18 cellular contexts compared by ENCODE assay signal in genomic region chr6:62516287-62517152, GRCh38.
DNase-seq lines count a peak whose midpoint lies in the region; ATAC-seq and TF ChIP-seq lines count a peak whose summit lies in the region.
"Had no signal": no experiment of that assay in that cellular context is flagged by ENCODE, and none has a peak within 500 bp of the region (broad histone marks: within the 10 kb centered on the region; RNA-seq: fewer than 3 reads in every experiment).

No MANE protein-coding gene starts in this region.

- H3K9me2 ChIP-seq in DOHH2 (replicated peaks; ENCODE audit: control insufficient read depth, low read length) (no peaks in the 10 kb centered on the region), Loucy (replicated peaks; ENCODE audit: low read depth, low read length) (no peaks in the 10 kb centered on the region)

- H3K27ac Mint-ChIP-seq in activated B cell treated with CpG ODN at 0.5 μM for 24 hours (no peak overlapping the region), Calu3 (ENCODE audit: unreplicated experiment) (no peak overlapping the region)
- H3K27ac Mint-ChIP-seq: CD4-positive, alpha-beta T cell; stimulated activated naive CD8-positive, alpha-beta T cell treated with anti-CD3 and anti-CD28 coated beads, Interleukin-15, Interleukin-2, amounts not matched to agents 100 ng/mL and 50 ng/mL, for 24 hours had no signal

- H2BK15ac ChIP-seq in mesendoderm (replicated peaks; ENCODE audit: low read depth): peak overlapping the region; percentile 74

- H3K9ac ChIP-seq in Loucy (ENCODE audit: low read depth, low read length, poor library complexity, severe bottlenecking) (peak overlapping the region; percentile 16), mesendoderm (ENCODE audit: low read length) (no peak overlapping the region)
- H3K9ac ChIP-seq: KMS-11 had no signal

- H3K4me1 ChIP-seq in DOHH2 (ENCODE audit: control insufficient read depth, low read length) (peaks cover 21% of the 10 kb centered on the region), Loucy (ENCODE audit: insufficient read depth, low read length, poor library complexity, severe bottlenecking) (peaks cover 14% of the 10 kb centered on the region), mesendoderm (ENCODE audit: control insufficient read depth, low read depth, low read length) (no peaks in the 10 kb centered on the region)
- H3K4me1 ChIP-seq: esophagus squamous epithelium, right atrium auricular region, upper lobe of left lung had no signal

- H3K4me3 ChIP-seq in DOHH2 (ENCODE audit: low read length) (peak overlapping the region; percentile 44), Loucy (ENCODE audit: low read length, poor library complexity, severe bottlenecking) (peak overlapping the region; percentile 44), mesendoderm (ENCODE audit: low read length) (no peak overlapping the region)
- H3K4me3 ChIP-seq: esophagus squamous epithelium, right atrium auricular region, upper lobe of left lung had no signal

- no peak overlapping the region for H3K56ac ChIP-seq in mesendoderm (ENCODE audit: low read length)

- DNase-seq in activated B cell treated with CpG ODN at 0.5 μM for 24 hours (no peak), mesendoderm (peak; percentile 74), RWPE1 (ENCODE audit: low spot score) (no peak), HK-2 (ENCODE audit: unreplicated experiment) (no peak), Calu3 (no peak)
- DNase-seq: CD4-positive, alpha-beta T cell; esophagus squamous epithelium; NCI-H1417 treated with DMSO at 0.1 percent for 48 hours; NCI-H82; upper lobe of left lung had no signal

- H3K4me2 ChIP-seq in DOHH2 (ENCODE audit: low read length) (peak overlapping the region; percentile 69), Loucy (ENCODE audit: low read depth, low read length, poor library complexity, severe bottlenecking) (peak overlapping the region; percentile 62), mesendoderm (ENCODE audit: low read length) (no peak overlapping the region)
- H3K4me2 ChIP-seq: KMS-11 had no signal

- H3K27me3 Mint-ChIP-seq in activated B cell treated with CpG ODN at 0.5 μM for 24 hours (no peaks in the 10 kb centered on the region), Calu3 (ENCODE audit: unreplicated experiment) (no peaks in the 10 kb centered on the region)
- H3K27me3 Mint-ChIP-seq: CD4-positive, alpha-beta T cell; stimulated activated naive CD8-positive, alpha-beta T cell treated with anti-CD3 and anti-CD28 coated beads, Interleukin-15, Interleukin-2, amounts not matched to agents 100 ng/mL and 50 ng/mL, for 24 hours had no signal

- no peaks in the 10 kb centered on the region for H3K79me2 ChIP-seq in DOHH2 (ENCODE audit: control insufficient read depth, low read length)
- no peaks in the 10 kb centered on the region for H3K79me2 ChIP-seq in Loucy (ENCODE audit: insufficient read depth, low read length)
- H3K79me2 ChIP-seq in mesendoderm (ENCODE audit: control insufficient read depth, insufficient read depth, low read length): no peaks in the 10 kb centered on the region

- no peak overlapping the region for H2BK120ac ChIP-seq in mesendoderm (ENCODE audit: low read depth, low read length)

- H3K27me3 ChIP-seq in DOHH2 (ENCODE audit: control insufficient read depth, low read length) (no peaks in the 10 kb centered on the region), Loucy (ENCODE audit: insufficient read depth, low read length, poor library complexity, severe bottlenecking) (no peaks in the 10 kb centered on the region), mesendoderm (ENCODE audit: insufficient read depth, low read length, poor library complexity) (no peaks in the 10 kb centered on the region)
- H3K27me3 ChIP-seq: esophagus squamous epithelium, neutrophil, right atrium auricular region, upper lobe of left lung had no signal

- no peak overlapping the region for H4K8ac ChIP-seq in mesendoderm (ENCODE audit: low read depth, low read length)

- H4K20me1 ChIP-seq in DOHH2 (ENCODE audit: control insufficient read depth, insufficient read depth, low read depth, low read length) (no peaks in the 10 kb centered on the region), Loucy (ENCODE audit: insufficient read depth, low read length, poor library complexity, severe bottlenecking) (no peaks in the 10 kb centered on the region)

- TF ChIP-seq CTCF in DOHH2 (IDR thresholded peaks at IDR 0.05; ENCODE audit: low read depth, low read length, poor library complexity, severe bottlenecking): no peak
- TF ChIP-seq CTCF in Loucy (conservative IDR thresholded peaks at IDR 0.05; ENCODE audit: low read length): no peak
- no peak for TF ChIP-seq CTCF in activated B cell treated with CpG ODN at 0.5 μM for 24 hours (IDR thresholded peaks at IDR 0.05)
- TF ChIP-seq CTCF in RWPE1 (conservative IDR thresholded peaks at IDR 0.05; ENCODE audit: low read depth): no peak
- no peak for TF ChIP-seq CTCF in Calu3 (IDR thresholded peaks at IDR 0.05; ENCODE audit: unreplicated experiment)

- H3K4me3 Mint-ChIP-seq in activated B cell treated with CpG ODN at 0.5 μM for 24 hours (peak overlapping the region; percentile 47), Calu3 (ENCODE audit: low read depth, unreplicated experiment) (no peak overlapping the region)
- H3K4me3 Mint-ChIP-seq: CD4-positive, alpha-beta T cell; stimulated activated naive CD8-positive, alpha-beta T cell treated with anti-CD3 and anti-CD28 coated beads, Interleukin-15, Interleukin-2, amounts not matched to agents 100 ng/mL and 50 ng/mL, for 24 hours had no signal

- intact Hi-C loops in activated B cell treated with CpG ODN at 0.5 μM for 24 hours (cut with micrococcal nuclease): no loop called here
- intact Hi-C loops in Calu3 (cut with micrococcal nuclease; ENCODE audit: unreplicated experiment): no loop called here

- CTCF ChIA-PET in activated B cell treated with CpG ODN at 0.5 μM for 24 hours (lab: Charles Lee): no interaction called here
- CTCF ChIA-PET in RWPE1 (lab: Yijun Ruan, JAX): interaction anchor here (0.6 kb wide), 1 partner anchor 806 kb away, joined by 5 read pairs; no protein-coding TSS in a partner anchor
- CTCF ChIA-PET in Calu3 (lab: Charles Lee): no interaction called here

- H3K4me1 Mint-ChIP-seq in activated B cell treated with CpG ODN at 0.5 μM for 24 hours (peaks cover 15% of the 10 kb centered on the region), Calu3 (ENCODE audit: low read depth, unreplicated experiment) (no peaks in the 10 kb centered on the region)

- no peak overlapping the region for H2BK5ac ChIP-seq in mesendoderm (ENCODE audit: low read length)

- H3K9me3 Mint-ChIP-seq in activated B cell treated with CpG ODN at 0.5 μM for 24 hours: no peaks in the 10 kb centered on the region
- H3K9me3 Mint-ChIP-seq in Calu3 (ENCODE audit: low read depth, unreplicated experiment): peaks cover 8% of the 10 kb centered on the region
- H3K9me3 Mint-ChIP-seq: stimulated activated naive CD8-positive, alpha-beta T cell treated with anti-CD3 and anti-CD28 coated beads, Interleukin-15, Interleukin-2, amounts not matched to agents 100 ng/mL and 50 ng/mL, for 24 hours had no signal

- H2AFZ ChIP-seq in Loucy (ENCODE audit: low read length): peak overlapping the region; percentile 78

- no CpG with 5 or more reads among the region's 7 CpGs for WGBS in mesendoderm (ENCODE audit: extremely low coverage, insufficient coverage, low lambda C conversion rate)

- no peak overlapping the region for H3K4ac ChIP-seq in mesendoderm (ENCODE audit: low read depth, low read length)

- peak; percentile 37 for ATAC-seq in activated B cell treated with CpG ODN at 0.5 μM for 24 hours (ENCODE audit: low read depth)
- ATAC-seq in GM21528 (IDR thresholded peaks at IDR 0.05; ENCODE audit: low FRiP score, unreplicated experiment): no peak
- ATAC-seq: activated CD4-positive, CD25-positive, alpha-beta regulatory T cell treated with anti-CD3 and anti-CD28 coated beads, Interleukin-2, amount 50 U/mL, for 24 hours had no signal

- H2AK5ac ChIP-seq in mesendoderm (ENCODE audit: low read length): no peak overlapping the region

- no peak overlapping the region for H3K23ac ChIP-seq in mesendoderm (ENCODE audit: low read length)

- H4K5ac ChIP-seq in mesendoderm (ENCODE audit: low read length): no peak overlapping the region

- peak overlapping the region; percentile 51 for H3K18ac ChIP-seq in mesendoderm (ENCODE audit: low read length)

- H3K9me3 ChIP-seq in DOHH2 (ENCODE audit: control insufficient read depth, insufficient read depth, low read length) (no peaks in the 10 kb centered on the region; the same call in 1 of the 2 replicates), Loucy (ENCODE audit: insufficient read depth, low read depth, low read length) (no peaks in the 10 kb centered on the region)
- H3K9me3 ChIP-seq: esophagus squamous epithelium, neutrophil, right atrium auricular region, upper lobe of left lung had no signal

- H3K79me1 ChIP-seq in mesendoderm (ENCODE audit: low read length): no peaks in the 10 kb centered on the region

- H3K36me3 ChIP-seq in DOHH2 (ENCODE audit: control insufficient read depth, low read length) (no peaks in the 10 kb centered on the region), Loucy (ENCODE audit: insufficient read depth, low read length) (no peaks in the 10 kb centered on the region), mesendoderm (ENCODE audit: control insufficient read depth, insufficient read depth, low read length) (no peaks in the 10 kb centered on the region)
- H3K36me3 ChIP-seq: esophagus squamous epithelium, neutrophil, right atrium auricular region, upper lobe of left lung had no signal

- POLR2A ChIA-PET in activated B cell treated with CpG ODN at 0.5 μM for 24 hours (lab: Charles Lee) (interaction anchor here (0.7 kb wide), 1 partner anchor 18 kb away, joined by 3 read pairs; no protein-coding TSS in a partner anchor), RWPE1 (lab: Yijun Ruan, JAX; ENCODE audit: low non-redundant PET) (no interaction called here)

- H3F3A ChIP-seq in DOHH2 (ENCODE audit: control insufficient read depth, insufficient read depth): peaks cover 2% of the 10 kb centered on the region; the same call in 1 of the 2 replicates
- no peaks in the 10 kb centered on the region for H3F3A ChIP-seq in Loucy (ENCODE audit: low read depth)

- H3K36me3 Mint-ChIP-seq in activated B cell treated with CpG ODN at 0.5 μM for 24 hours (ENCODE audit: low read depth): no peaks in the 10 kb centered on the region
- no peaks in the 10 kb centered on the region for H3K36me3 Mint-ChIP-seq in Calu3 (ENCODE audit: insufficient read depth, unreplicated experiment)

- H3K27ac ChIP-seq in DOHH2 (ENCODE audit: low read depth, low read length) (no peak overlapping the region), mesendoderm (ENCODE audit: low read depth, low read length) (peak overlapping the region; percentile 23), RWPE1 (no peak overlapping the region)
- H3K27ac ChIP-seq: esophagus squamous epithelium, KMS-11, neutrophil, right atrium auricular region, upper lobe of left lung had no signal

- BruUV-seq in Calu3 (replicated peaks; lab: Mats Ljungman, UMichigan): no TSS peak
